11 cellular contexts compared by ENCODE assay signal in genomic region chr4:2592572-2592971, GRCh38. TPM values are rescaled to one million over a fixed set of nuclear protein-coding genes. Genes with fewer than 3 reads are reported as not detected.
DNase-seq lines count a peak whose midpoint lies in the region; ATAC-seq and TF ChIP-seq lines count a peak whose summit lies in the region.
"Had no signal": no experiment of that assay in that cellular context is flagged by ENCODE, and none has a peak within 500 bp of the region (broad histone marks: within the 10 kb centered on the region; RNA-seq: fewer than 3 reads in every experiment).

No MANE protein-coding gene starts in this region.

- H3K9me2 ChIP-seq in HCT116 (ENCODE audit: insufficient read depth) (no peaks in the 10 kb centered on the region), MM.1S (replicated peaks; ENCODE audit: insufficient read depth, low read length) (no peaks in the 10 kb centered on the region)

- H3K27me3 Mint-ChIP-seq in CD4-positive, CD25-positive, alpha-beta regulatory T cell, result no peaks in the 10 kb centered on the region
- H3K27me3 Mint-ChIP-seq in brain (no peaks in the 10 kb centered on the region), naive B cell (no peaks in the 10 kb centered on the region)
- no peaks in the 10 kb centered on the region for H3K27me3 Mint-ChIP-seq in activated CD4-positive, alpha-beta T cell treated with anti-CD3 and anti-CD28 coated beads, Interleukin-2, amount 10 ng/mL, durations not matched to agents 7 days and 5 days

- TF ChIP-seq CTCF in HCT116 (IDR thresholded peaks at IDR 0.05 in 2 of 3, conservative IDR thresholded peaks at IDR 0.05 in 1 of 3; ENCODE audit: borderline replicate concordance in 1 of 3, insufficient read depth in 1 of 3, low read depth in 2 of 3, low read length in 2 of 3), result no peak
- TF ChIP-seq CTCF in brain (conservative IDR thresholded peaks at IDR 0.05), result no peak
- TF ChIP-seq CTCF in MM.1S (IDR thresholded peaks at IDR 0.05; ENCODE audit: low read length), result no peak

- RAD21 ChIA-PET in HCT116 (lab: Charles Lee; ENCODE audit: low non-redundant PET in 1 of 2, low total read pairs in 2 of 2, uncharacterized antibody in 2 of 2, unreplicated experiment in 2 of 2), result no interaction called here

- H3K36me3 ChIP-seq in CD4-positive, CD25-positive, alpha-beta regulatory T cell (ENCODE audit: control insufficient read depth, insufficient read depth, low read length), result peaks cover 16% of the 10 kb centered on the region
- H3K36me3 ChIP-seq in HCT116 (ENCODE audit: control insufficient read depth in 1 of 2, insufficient read depth in 2 of 2, low read length in 2 of 2) (no peaks in the 10 kb centered on the region), MM.1S (replicated peaks; ENCODE audit: insufficient read depth, low read length) (no peaks in the 10 kb centered on the region)

- no peak overlapping the region for H3K4me3 Mint-ChIP-seq in CD4-positive, CD25-positive, alpha-beta regulatory T cell
- H3K4me3 Mint-ChIP-seq in brain (no peak overlapping the region), naive B cell (peak overlapping the region in 1 of 8 donors; percentile 20)
- H3K4me3 Mint-ChIP-seq in activated CD4-positive, alpha-beta T cell treated with anti-CD3 and anti-CD28 coated beads, Interleukin-2, amount 10 ng/mL, durations not matched to agents 7 days and 5 days, result no peak overlapping the region

- no peaks in the 10 kb centered on the region for H3K27me3 ChIP-seq in CD4-positive, CD25-positive, alpha-beta regulatory T cell (ENCODE audit: control insufficient read depth, insufficient read depth, low read length)
- H3K27me3 ChIP-seq in HCT116 (ENCODE audit: insufficient read depth, low read length) (no peaks in the 10 kb centered on the region), MM.1S (replicated peaks; ENCODE audit: insufficient read depth, low read length) (no peaks in the 10 kb centered on the region)
- H3K27me3 ChIP-seq: heart right ventricle had no signal

- no peak overlapping the region for H3K27ac ChIP-seq in CD4-positive, CD25-positive, alpha-beta regulatory T cell (ENCODE audit: insufficient read depth, low read length, poor library complexity, severe bottlenecking)
- H3K27ac ChIP-seq in HCT116 (ENCODE audit: low read depth, low read length) (no peak overlapping the region), MM.1S (ENCODE audit: low read length) (no peak overlapping the region)
- H3K27ac ChIP-seq: heart right ventricle had no signal

- peak overlapping the region in 2 of 3 donors; percentile 47 to 82 for H3K27ac Mint-ChIP-seq in CD4-positive, CD25-positive, alpha-beta regulatory T cell
- H3K27ac Mint-ChIP-seq in brain, result peak overlapping the region in 3 of 5 experiments; percentile 45 to 92 (median 66)
- peak overlapping the region in 4 of 6 donors; percentile 59 to 95 (median 77) for H3K27ac Mint-ChIP-seq in naive B cell
- no peak overlapping the region for H3K27ac Mint-ChIP-seq in activated CD4-positive, alpha-beta T cell treated with anti-CD3 and anti-CD28 coated beads, Interleukin-2, amount 10 ng/mL, durations not matched to agents 7 days and 5 days

- H4K20me1 ChIP-seq in HCT116 (ENCODE audit: insufficient read depth) (no peaks in the 10 kb centered on the region), MM.1S (ENCODE audit: insufficient read depth, low read length) (peaks cover 13% of the 10 kb centered on the region; the same call in 1 of the 2 replicates)

- H3K4me2 ChIP-seq in HCT116 (ENCODE audit: low read length) (no peak overlapping the region), MM.1S (ENCODE audit: low read depth, low read length) (no peak overlapping the region)

- H3K36me3 Mint-ChIP-seq in CD4-positive, CD25-positive, alpha-beta regulatory T cell, result peaks cover 13% of the 10 kb centered on the region
- H3K36me3 Mint-ChIP-seq in brain, result peaks cover 17% of the 10 kb centered on the region
- no peaks in the 10 kb centered on the region for H3K36me3 Mint-ChIP-seq in naive B cell
- peaks cover 8% of the 10 kb centered on the region for H3K36me3 Mint-ChIP-seq in activated CD4-positive, alpha-beta T cell treated with anti-CD3 and anti-CD28 coated beads, Interleukin-2, amount 10 ng/mL, durations not matched to agents 7 days and 5 days (ENCODE audit: low read depth)

- no TSS peak for BruUV-seq in HCT116 (replicated peaks; lab: Mats Ljungman, UMichigan)

- no peak overlapping the region for H3K9ac ChIP-seq in HCT116 (ENCODE audit: low read length)
- no peak overlapping the region for H3K9ac ChIP-seq in MM.1S (ENCODE audit: low read length)

- H3K4me1 Mint-ChIP-seq in CD4-positive, CD25-positive, alpha-beta regulatory T cell, result peaks cover 28 to 89% (median 69%) of the 10 kb centered on the region in 4 donors
- H3K4me1 Mint-ChIP-seq in brain, result peaks cover 88% of the 10 kb centered on the region
- H3K4me1 Mint-ChIP-seq in naive B cell, result peaks cover 53 to 87% (median 59%) of the 10 kb centered on the region in 3 donors
- H3K4me1 Mint-ChIP-seq in activated CD4-positive, alpha-beta T cell treated with anti-CD3 and anti-CD28 coated beads, Interleukin-2, amount 10 ng/mL, durations not matched to agents 7 days and 5 days, result peaks cover 43% of the 10 kb centered on the region

- H3K4me3 ChIP-seq in CD4-positive, CD25-positive, alpha-beta regulatory T cell (ENCODE audit: low read depth, low read length), result no peak overlapping the region
- H3K4me3 ChIP-seq in HCT116 (replicated peaks in 1 of 2; ENCODE audit: low read depth in 1 of 2, low read length in 2 of 2) (no peak overlapping the region), MM.1S (ENCODE audit: low read length) (no peak overlapping the region)
- H3K4me3 ChIP-seq: heart right ventricle had no signal

- no peaks in the 10 kb centered on the region for H3K9me3 ChIP-seq in CD4-positive, CD25-positive, alpha-beta regulatory T cell (ENCODE audit: control insufficient read depth in 2 of 2, low read length in 2 of 2)
- H3K9me3 ChIP-seq in HCT116 (ENCODE audit: control insufficient read depth in 1 of 2, insufficient read depth in 1 of 2, low read depth in 1 of 2, low read length in 2 of 2) (no peaks in the 10 kb centered on the region), MM.1S (replicated peaks; ENCODE audit: insufficient read depth, low read length) (no peaks in the 10 kb centered on the region)
- H3K9me3 ChIP-seq: heart right ventricle had no signal

- no peak overlapping the region for H2AFZ ChIP-seq in HCT116 (ENCODE audit: low read depth, low read length, poor library complexity, severe bottlenecking)
- H2AFZ ChIP-seq in MM.1S (ENCODE audit: low read length), result no peak overlapping the region

- intact Hi-C loops in HCT116 (cut with micrococcal nuclease), result no loop called here

- H3F3A ChIP-seq in MM.1S (ENCODE audit: insufficient read depth, low read length), result no peaks in the 10 kb centered on the region

- POLR2A ChIA-PET in HCT116 (lab: Charles Lee), result no interaction called here
- POLR2A ChIA-PET in activated CD4-positive, alpha-beta T cell treated with anti-CD3 and anti-CD28 coated beads, Interleukin-2, amount 10 ng/mL, durations not matched to agents 7 days and 5 days (lab: Charles Lee), result no interaction called here

- no peak for ATAC-seq in CD4-positive, CD25-positive, alpha-beta regulatory T cell (ENCODE audit: low read depth in 2 of 2)
- ATAC-seq in HCT116, result peak; percentile 42; the same call in 1 of the 2 replicates
- no peak for ATAC-seq in naive B cell (ENCODE audit: low read depth in 2 of 2)
- no peak for ATAC-seq in GM18520 (IDR thresholded peaks at IDR 0.05; ENCODE audit: unreplicated experiment)

- no peak for DNase-seq in CD4-positive, CD25-positive, alpha-beta regulatory T cell
- no peak for DNase-seq in HCT116 (ENCODE audit: low read depth, low spot score)
- no peak for DNase-seq in naive B cell
- no peak for DNase-seq in SIG-M5 (lab: John Stamatoyannopoulos, UW)
- DNase-seq in activated CD4-positive, alpha-beta T cell treated with anti-CD3 and anti-CD28 coated beads, Interleukin-2, amount 10 ng/mL, durations not matched to agents 7 days and 5 days, result no peak
- no peak for DNase-seq in MM.1S
- DNase-seq: heart right ventricle, IMR-90, NCI-H1930 had no signal

- TF ChIP-seq POLR2A in HCT116 (IDR thresholded peaks at IDR 0.05; ENCODE audit: borderline replicate concordance, extremely low read depth, insufficient read depth, insufficient read length), result no peak

- CTCF ChIA-PET in HCT116 (lab: Charles Lee), result no interaction called here
- CTCF ChIA-PET in activated CD4-positive, alpha-beta T cell treated with anti-CD3 and anti-CD28 coated beads, Interleukin-2, amount 10 ng/mL, durations not matched to agents 7 days and 5 days (lab: Charles Lee), result no interaction called here

- H3K79me2 ChIP-seq in HCT116 (ENCODE audit: insufficient read depth, low read length), result peaks cover 94% of the 10 kb centered on the region
- H3K79me2 ChIP-seq in MM.1S (ENCODE audit: low read length), result peaks cover 95% of the 10 kb centered on the region

- H3K4me1 ChIP-seq in CD4-positive, CD25-positive, alpha-beta regulatory T cell (ENCODE audit: control insufficient read depth, insufficient read depth, low read length, poor library complexity, severe bottlenecking), result peaks cover 33% of the 10 kb centered on the region
- no peaks in the 10 kb centered on the region for H3K4me1 ChIP-seq in HCT116 (ENCODE audit: control insufficient read depth in 1 of 2, insufficient read depth in 2 of 2, low read length in 2 of 2)
- no peaks in the 10 kb centered on the region for H3K4me1 ChIP-seq in MM.1S (ENCODE audit: low read length)

- TF ChIP-seq RAD21 in HCT116 (IDR thresholded peaks at IDR 0.05; ENCODE audit: low read depth), result no peak

- H3K9me3 Mint-ChIP-seq in CD4-positive, CD25-positive, alpha-beta regulatory T cell, result no peaks in the 10 kb centered on the region
- H3K9me3 Mint-ChIP-seq in brain (no peaks in the 10 kb centered on the region), naive B cell (no peaks in the 10 kb centered on the region)
- no peaks in the 10 kb centered on the region for H3K9me3 Mint-ChIP-seq in activated CD4-positive, alpha-beta T cell treated with anti-CD3 and anti-CD28 coated beads, Interleukin-2, amount 10 ng/mL, durations not matched to agents 7 days and 5 days

TF ChIP-seq in HCT116, 20 proteins besides CTCF, POLR2A, EP300 and RAD21:
- TF ChIP-seq SIN3A (IDR thresholded peaks at IDR 0.05; ENCODE audit: low read depth) (no peak), CBX3 (IDR thresholded peaks at IDR 0.05; ENCODE audit: low read depth) (no peak)

RNA-seq across cellular contexts. Expression of gene FAM193A, which starts 56.1 kb away (rescaled TPM):
- total RNA-seq in CD4-positive, CD25-positive, alpha-beta regulatory T cell, result 44.3 TPM
- polyA plus RNA-seq in CD4-positive, CD25-positive, alpha-beta regulatory T cell, result 1 to 10 TPM in 2 of 4 donors, under 1 TPM in 2; 0.71 to 1.9 (median 1.3) TPM
- 15.7 TPM for total RNA-seq in HCT116 (2021; ENCODE audit: unreplicated experiment)
- 8.3 and 9.2 TPM in 2 replicates for polyA plus RNA-seq in HCT116 (2012)
- polyA plus RNA-seq in brain (ENCODE audit: insufficient read depth, low read depth, low replicate concordance) (21.6 TPM), naive B cell (ENCODE audit: low read depth in 6 of 6) (1 to 10 TPM; 1.5 to 5.9 (median 2.2) TPM)
- total RNA-seq in activated CD4-positive, alpha-beta T cell treated with anti-CD3 and anti-CD28 coated beads, Interleukin-2, amount 10 ng/mL, durations not matched to agents 7 days and 5 days, result 10 to 100 TPM; 33.2 to 35.5 TPM
